Comparison of ENCODE assay signal across 15 cellular contexts in the genomic region with DNA sequence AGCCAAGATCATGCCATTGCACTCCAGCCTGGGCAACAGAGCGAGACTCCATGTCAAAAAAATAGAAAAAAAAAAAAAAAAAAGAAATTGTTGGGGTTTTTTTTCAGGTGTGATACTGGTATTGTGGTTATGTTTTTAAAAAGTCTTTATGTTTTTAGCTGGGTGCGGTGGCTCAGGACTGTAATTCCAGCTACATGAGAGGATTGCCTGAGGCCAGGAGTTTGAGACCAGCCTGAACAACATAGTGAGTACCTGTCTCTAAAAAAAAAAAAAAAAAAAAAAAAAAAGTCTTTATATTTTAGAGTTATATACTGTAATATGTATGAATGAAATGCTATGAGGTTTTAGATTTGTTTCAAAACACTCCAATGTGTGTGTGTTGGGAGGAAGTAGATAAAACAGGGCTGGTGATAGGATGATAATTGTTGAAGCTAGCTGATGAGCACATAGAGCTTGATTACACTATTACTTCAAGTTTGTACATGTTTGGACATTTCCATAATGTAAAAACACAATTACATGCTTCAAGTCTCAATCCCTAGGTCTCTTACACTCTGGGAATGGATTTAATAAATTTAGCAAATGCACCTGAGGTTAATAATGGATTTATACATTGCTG. TPM values are rescaled to one million over a fixed set of nuclear protein-coding genes. Genes with fewer than 3 reads are reported as not detected.
DNase-seq lines count a peak whose midpoint lies in the region; ATAC-seq, FAIRE-seq and TF ChIP-seq lines count a peak whose summit lies in the region.
"Had no signal": no experiment of that assay in that cellular context is flagged by ENCODE, and none has a peak within 500 bp of the region (broad histone marks: within the 10 kb centered on the region; RNA-seq: fewer than 3 reads in every experiment).

No MANE protein-coding gene starts in this region.

- H3K4me3 Mint-ChIP-seq in CD4-positive, CD25-positive, alpha-beta regulatory T cell: peak overlapping the region; percentile 62 to 74 (median 66)
- no peak overlapping the region for H3K4me3 Mint-ChIP-seq in activated CD4-positive, alpha-beta memory T cell treated with anti-CD3 and anti-CD28 coated beads, Interleukin-2, amount 10 ng/mL, durations not matched to agents 7 days and 5 days
- H3K4me3 Mint-ChIP-seq: CD14-positive monocyte had no signal

- no peak for TF ChIP-seq POLR2A in erythroblast (IDR thresholded peaks at IDR 0.05; ENCODE audit: low read length)

- H3K36me3 ChIP-seq in CD4-positive, CD25-positive, alpha-beta regulatory T cell (ENCODE audit: control insufficient read depth, insufficient read depth, low read length): peaks cover 22% of the 10 kb centered on the region
- H3K36me3 ChIP-seq: neutrophil, sigmoid colon had no signal

- H3K9me3 Mint-ChIP-seq in CD4-positive, CD25-positive, alpha-beta regulatory T cell: peaks cover 0 to 3% (median 0%) of the 10 kb centered on the region in 7 donors
- peaks cover 16% of the 10 kb centered on the region for H3K9me3 Mint-ChIP-seq in activated CD4-positive, alpha-beta memory T cell treated with anti-CD3 and anti-CD28 coated beads, Interleukin-2, amount 10 ng/mL, durations not matched to agents 7 days and 5 days

- H3K36me3 Mint-ChIP-seq in CD4-positive, CD25-positive, alpha-beta regulatory T cell: peaks cover 24% of the 10 kb centered on the region
- peaks cover 57% of the 10 kb centered on the region for H3K36me3 Mint-ChIP-seq in activated CD4-positive, alpha-beta memory T cell treated with anti-CD3 and anti-CD28 coated beads, Interleukin-2, amount 10 ng/mL, durations not matched to agents 7 days and 5 days (ENCODE audit: low read depth)

- FAIRE-seq in GM19239 (lab: Jason Lieb, UNC): no peak
- FAIRE-seq: colon had no signal

- peak overlapping the region; percentile 100 for H3K27ac ChIP-seq in CD4-positive, CD25-positive, alpha-beta regulatory T cell (ENCODE audit: insufficient read depth, low read length, poor library complexity, severe bottlenecking)
- H3K27ac ChIP-seq: neutrophil had no signal

- CTCF ChIA-PET in activated CD4-positive, alpha-beta memory T cell treated with anti-CD3 and anti-CD28 coated beads, Interleukin-2, amount 10 ng/mL, durations not matched to agents 7 days and 5 days (lab: Charles Lee): interaction anchor here (0.6 to 1.0 kb wide), 4 partner anchors 8 to 685 kb away, joined by 3 to 4 read pairs (median 3); no protein-coding TSS in a partner anchor

- POLR2A ChIA-PET in activated CD4-positive, alpha-beta memory T cell treated with anti-CD3 and anti-CD28 coated beads, Interleukin-2, amount 10 ng/mL, durations not matched to agents 7 days and 5 days (lab: Charles Lee): interaction anchor here (0.6 to 9.9 kb wide), 3 partner anchors 10 to 669 kb away, joined by 3 to 405 read pairs (median 3); partner anchors contain the start of gene RCAN1

- H3K27ac Mint-ChIP-seq in CD4-positive, CD25-positive, alpha-beta regulatory T cell: peak overlapping the region; percentile 95 to 99 (median 99)
- peak overlapping the region; percentile 62 for H3K27ac Mint-ChIP-seq in activated CD4-positive, alpha-beta memory T cell treated with anti-CD3 and anti-CD28 coated beads, Interleukin-2, amount 10 ng/mL, durations not matched to agents 7 days and 5 days

- H3K4me1 Mint-ChIP-seq in CD4-positive, CD25-positive, alpha-beta regulatory T cell: peaks cover 20 to 87% (median 50%) of the 10 kb centered on the region in 4 donors
- peaks cover 68% of the 10 kb centered on the region for H3K4me1 Mint-ChIP-seq in activated CD4-positive, alpha-beta memory T cell treated with anti-CD3 and anti-CD28 coated beads, Interleukin-2, amount 10 ng/mL, durations not matched to agents 7 days and 5 days

- H3K4me3 ChIP-seq in CD4-positive, CD25-positive, alpha-beta regulatory T cell (ENCODE audit: low read depth, low read length): peak overlapping the region; percentile 43
- H3K4me3 ChIP-seq: sigmoid colon had no signal

- DNase-seq in CD4-positive, CD25-positive, alpha-beta regulatory T cell: peak in 2 of 3 donors; percentile 59 to 65
- DNase-seq in GF-D8 (lab: John Stamatoyannopoulos, UW): peak; percentile 7
- no peak for DNase-seq in activated CD4-positive, alpha-beta memory T cell treated with anti-CD3 and anti-CD28 coated beads, Interleukin-2, amount 10 ng/mL, durations not matched to agents 7 days and 5 days
- peak; percentile 41 to 67 for DNase-seq in erythroblast (lab: John Stamatoyannopoulos, UW)
- DNase-seq in NCI-H2029 treated with DMSO at 0.1 percent for 48 hours (lab: John Stamatoyannopoulos, UW): no peak
- DNase-seq in GM19239 (ENCODE audit: insufficient read length, low spot score): no peak
- no peak for DNase-seq in SK-N-DZ (ENCODE audit: low spot score)
- DNase-seq: activated CD4-positive, alpha-beta T cell treated with anti-CD3 and anti-CD28 coated beads for 1 hour; Karpas-422; left ventricle myocardium superior; sigmoid colon had no signal

- no peaks in the 10 kb centered on the region for H3K9me3 ChIP-seq in CD4-positive, CD25-positive, alpha-beta regulatory T cell (ENCODE audit: control insufficient read depth in 2 of 2, low read length in 2 of 2)
- H3K9me3 ChIP-seq: neutrophil, sigmoid colon had no signal

- no peaks in the 10 kb centered on the region for H3K27me3 Mint-ChIP-seq in CD4-positive, CD25-positive, alpha-beta regulatory T cell
- no peaks in the 10 kb centered on the region for H3K27me3 Mint-ChIP-seq in activated CD4-positive, alpha-beta memory T cell treated with anti-CD3 and anti-CD28 coated beads, Interleukin-2, amount 10 ng/mL, durations not matched to agents 7 days and 5 days

- no peak for ATAC-seq in CD4-positive, CD25-positive, alpha-beta regulatory T cell (ENCODE audit: low read depth in 2 of 2)
- ATAC-seq in HG02973 (IDR thresholded peaks at IDR 0.05; ENCODE audit: unreplicated experiment): no peak
- ATAC-seq: left ventricle myocardium superior had no signal

- peaks cover 63% of the 10 kb centered on the region for H3K4me1 ChIP-seq in CD4-positive, CD25-positive, alpha-beta regulatory T cell (ENCODE audit: control insufficient read depth, insufficient read depth, low read length, poor library complexity, severe bottlenecking)

- H3K27me3 ChIP-seq in CD4-positive, CD25-positive, alpha-beta regulatory T cell (ENCODE audit: control insufficient read depth, insufficient read depth, low read length): no peaks in the 10 kb centered on the region
- H3K27me3 ChIP-seq: neutrophil, sigmoid colon had no signal

RNA-seq across cellular contexts. Expression of gene ATP5PO, which starts 30.2 kb away (rescaled TPM):
- total RNA-seq in CD4-positive, CD25-positive, alpha-beta regulatory T cell: 119 TPM
- 100 to 1,000 TPM; 389 to 458 (median 427) TPM for polyA plus RNA-seq in CD4-positive, CD25-positive, alpha-beta regulatory T cell
- total RNA-seq in activated CD4-positive, alpha-beta memory T cell treated with anti-CD3 and anti-CD28 coated beads, Interleukin-2, amount 10 ng/mL, durations not matched to agents 7 days and 5 days: 100 to 1,000 TPM; 193 to 196 TPM
- polyA plus RNA-seq in SK-N-DZ (2014; cell fraction: cytosol; rRNA removed): 223 and 273 TPM in 2 replicates
- polyA plus RNA-seq in SK-N-DZ (2014; cell fraction: nucleus; rRNA removed): 118 and 259 TPM in 2 replicates

Comparison
In these comparisons a context has a peak if more than half of its experiments do, and no peak if none do; other contexts are left out.
1. DNase-seq: peak in CD4-positive, CD25-positive, alpha-beta regulatory T cell (2 of 3), GF-D8 (single experiment) and erythroblast (2 of 2); none in activated CD4-positive, alpha-beta memory T cell treated with anti-CD3 and anti-CD28 coated beads, Interleukin-2, amount 10 ng/mL, durations not matched to agents 7 days and 5 days (single experiment), NCI-H2029 treated with DMSO at 0.1 percent for 48 hours (single experiment), GM19239 (single experiment) and SK-N-DZ (single experiment).